Comparison of ENCODE assay signal across 8 cellular contexts in genomic region chr2:55052087-55053061, GRCh38. TPM values are rescaled to one million over a fixed set of nuclear protein-coding genes. Genes with fewer than 3 reads are reported as not detected.
DNase-seq lines count a peak whose midpoint lies in the region; ATAC-seq and TF ChIP-seq lines count a peak whose summit lies in the region.

No MANE protein-coding gene starts in this region.

- intact Hi-C loops in thyroid gland (cut with DNase I) (no loop called here), dorsolateral prefrontal cortex (cut with DNase I) (no loop called here)

- peaks cover 56% of the 10 kb centered on the region for H3K4me1 Mint-ChIP-seq in activated T-cell treated with anti-CD3 and anti-CD28 coated beads, Interleukin-2, amount 50 U/mL, for 72 hours (ENCODE audit: low read depth)

- peaks cover 0 to 20% (median 10%) of the 10 kb centered on the region in 4 donors for H3K4me1 ChIP-seq in Peyer's patch
- peaks cover 11 to 22% of the 10 kb centered on the region in 2 donors for H3K4me1 ChIP-seq in thyroid gland

- no peaks in the 10 kb centered on the region for H3K27me3 Mint-ChIP-seq in activated T-cell treated with anti-CD3 and anti-CD28 coated beads, Interleukin-2, amount 50 U/mL, for 72 hours (ENCODE audit: low read depth)

- no peaks in the 10 kb centered on the region for H3K9me3 ChIP-seq in Peyer's patch
- H3K9me3 ChIP-seq in thyroid gland, result no peaks in the 10 kb centered on the region

- no peak for TF ChIP-seq POLR2A in Peyer's patch (IDR thresholded peaks at IDR 0.05)
- no peak for TF ChIP-seq POLR2A in thyroid gland (IDR thresholded peaks at IDR 0.05)

- 81 to 88% methylated on average over 7 of the region's 7 CpGs for WGBS in thyroid gland, 2 donors

- H3K4me3 Mint-ChIP-seq in activated T-cell treated with anti-CD3 and anti-CD28 coated beads, Interleukin-2, amount 50 U/mL, for 72 hours, result peak overlapping the region; percentile 39 to 68

- peaks cover 1 to 5% of the 10 kb centered on the region in 2 donors for H3K36me3 Mint-ChIP-seq in activated T-cell treated with anti-CD3 and anti-CD28 coated beads, Interleukin-2, amount 50 U/mL, for 72 hours (ENCODE audit: insufficient read depth in 2 of 2)

- ATAC-seq in activated T-cell treated with anti-CD3 and anti-CD28 coated beads, Interleukin-2, amount 50 U/mL, for 72 hours (replicated peaks in 1 of 2), result no peak
- no peak for ATAC-seq in GM21528 (IDR thresholded peaks at IDR 0.05; ENCODE audit: low FRiP score, unreplicated experiment)

- no peaks in the 10 kb centered on the region for H3K36me3 ChIP-seq in Peyer's patch
- H3K36me3 ChIP-seq in thyroid gland, result no peaks in the 10 kb centered on the region

- TF ChIP-seq CTCF in Peyer's patch (IDR thresholded peaks at IDR 0.05), result no peak
- no peak for TF ChIP-seq CTCF in fibroblast of the aortic adventitia (IDR thresholded peaks at IDR 0.05; ENCODE audit: insufficient read depth, low read length)
- no peak for TF ChIP-seq CTCF in thyroid gland (IDR thresholded peaks at IDR 0.05)
- peak in 1 of 56 donors; percentile 16 for TF ChIP-seq CTCF in dorsolateral prefrontal cortex (IDR thresholded peaks at IDR 0.05 in 54 of 56, conservative IDR thresholded peaks at IDR 0.05 in 2 of 56; ENCODE audit: low read depth in 1 of 56, partially characterized antibody in 56 of 56)
- TF ChIP-seq CTCF in GM13976 (IDR thresholded peaks at IDR 0.05; ENCODE audit: borderline replicate concordance, control extremely low read depth, extremely low read depth, insufficient read depth, missing control alignments), result no peak

- no peak for DNase-seq in activated T-cell treated with anti-CD3 and anti-CD28 coated beads, Interleukin-2, amount 50 U/mL, for 72 hours
- DNase-seq in activated T-cell treated with anti-CD3 and anti-CD28 coated beads for 4 hours, result no peak
- no peak for DNase-seq in Peyer's patch
- no peak for DNase-seq in fibroblast of the aortic adventitia (ENCODE audit: low read depth)
- DNase-seq in thyroid gland, result no peak
- DNase-seq in dorsolateral prefrontal cortex, result no peak
- no peak for DNase-seq in GM13976 (ENCODE audit: low spot score)

- H3K9me3 Mint-ChIP-seq in activated T-cell treated with anti-CD3 and anti-CD28 coated beads, Interleukin-2, amount 50 U/mL, for 72 hours, result no peaks in the 10 kb centered on the region

- H3K27ac ChIP-seq in Peyer's patch, result peak overlapping the region in 3 of 4 donors; percentile 95 to 98 (median 97)
- peak overlapping the region in 2 of 3 donors; percentile 84 to 91 for H3K27ac ChIP-seq in thyroid gland
- peak overlapping the region in 12 of 59 donors; percentile 11 to 100 (median 100) for H3K27ac ChIP-seq in dorsolateral prefrontal cortex

- in situ Hi-C loops in GM13976 (cut with MboI; ENCODE audit: low sequenced_read_pairs, unreplicated experiment), result no loop called here

- peak overlapping the region; percentile 54 for H3K27ac Mint-ChIP-seq in activated T-cell treated with anti-CD3 and anti-CD28 coated beads, Interleukin-2, amount 50 U/mL, for 72 hours

- H3K4me3 ChIP-seq in Peyer's patch, result no peak overlapping the region
- H3K4me3 ChIP-seq in fibroblast of the aortic adventitia (ENCODE audit: low read depth, low read length), result peak overlapping the region; percentile 14
- no peak overlapping the region for H3K4me3 ChIP-seq in thyroid gland (replicated peaks in 1 of 3)
- H3K4me3 ChIP-seq in dorsolateral prefrontal cortex, result peak overlapping the region in 6 of 59 donors; percentile 80 to 99 (median 96)

- H3K27me3 ChIP-seq in Peyer's patch, result no peaks in the 10 kb centered on the region
- H3K27me3 ChIP-seq in thyroid gland, result no peaks in the 10 kb centered on the region
- no peaks in the 10 kb centered on the region for H3K27me3 ChIP-seq in dorsolateral prefrontal cortex

RNA-seq across cellular contexts. Expression of gene RTN4, which starts 2.1 kb away (rescaled TPM):
- total RNA-seq in activated T-cell treated with anti-CD3 and anti-CD28 coated beads, Interleukin-2, amount 50 U/mL, for 72 hours, result 10 to 100 TPM; 78.8 to 83.3 TPM
- 100 to 1,000 TPM; 140 to 313 (median 195) TPM for total RNA-seq in Peyer's patch
- 357 and 1,117 TPM in 2 replicates for total RNA-seq in fibroblast of the aortic adventitia (ENCODE audit: low replicate concordance)
- 100 to 1,000 TPM; 144 to 256 (median 180) TPM for total RNA-seq in thyroid gland
- 100 to 1,000 TPM; 342 to 975 (median 727) TPM for total RNA-seq in dorsolateral prefrontal cortex
